8 cellular contexts compared by ENCODE assay signal in the genomic region with DNA sequence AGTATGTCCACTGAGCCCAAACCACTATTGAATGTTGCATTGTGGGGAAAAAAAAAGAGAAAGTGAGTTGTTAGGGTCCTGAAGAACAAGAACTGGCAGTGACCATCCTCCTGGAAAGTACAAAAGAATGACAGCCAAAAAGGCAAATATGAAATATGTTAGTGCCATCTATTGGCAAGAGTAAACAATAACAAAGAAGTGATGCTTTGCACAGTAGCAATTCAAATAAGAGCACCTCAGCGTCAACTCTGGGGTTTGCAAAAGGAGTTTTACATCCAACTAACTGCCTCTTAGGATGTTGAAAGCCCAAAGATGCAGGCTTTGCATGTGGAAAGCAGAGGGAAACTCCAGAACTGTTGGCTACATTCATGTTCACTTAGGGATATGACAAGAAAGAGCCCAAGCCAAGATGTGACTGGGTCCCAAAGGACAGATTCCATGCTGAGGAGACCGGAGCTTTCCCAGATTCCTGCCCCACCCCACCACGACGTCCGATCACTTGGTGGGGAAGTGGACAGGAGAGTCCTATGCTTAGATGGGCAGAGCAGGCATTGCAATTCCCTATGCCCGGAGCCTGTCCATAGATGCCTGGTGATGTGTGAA. TPM values are rescaled to one million over a fixed set of nuclear protein-coding genes. Genes with fewer than 3 reads are reported as not detected.
DNase-seq lines count a peak whose midpoint lies in the region; ATAC-seq and TF ChIP-seq lines count a peak whose summit lies in the region.

No MANE protein-coding gene starts in this region.

- ATAC-seq in HG02884 (IDR thresholded peaks at IDR 0.05; ENCODE audit: unreplicated experiment) (peak; percentile 84), GM19452 (IDR thresholded peaks at IDR 0.05; ENCODE audit: unreplicated experiment) (no peak)

- H3K4me3 ChIP-seq in DOHH2 (ENCODE audit: low read length) (no peak overlapping the region), sigmoid colon (no peak overlapping the region)

- WGBS in sigmoid colon, 2 donors, result 31 to 66% methylated on average over 6 of the region's 6 CpGs

- H3F3A ChIP-seq in DOHH2 (ENCODE audit: control insufficient read depth, insufficient read depth), result no peaks in the 10 kb centered on the region

- no peak overlapping the region for H3K4me2 ChIP-seq in DOHH2 (ENCODE audit: low read length)

- H3K27me3 ChIP-seq in DOHH2 (ENCODE audit: control insufficient read depth, low read length) (no peaks in the 10 kb centered on the region), sigmoid colon (no peaks in the 10 kb centered on the region)

- no peaks in the 10 kb centered on the region for H3K9me2 ChIP-seq in DOHH2 (replicated peaks; ENCODE audit: control insufficient read depth, low read length)

- no peaks in the 10 kb centered on the region for H4K20me1 ChIP-seq in DOHH2 (ENCODE audit: control insufficient read depth, insufficient read depth, low read depth, low read length)

- DNase-seq in A172 (ENCODE audit: low spot score) (peak; percentile 26), SK-N-DZ (ENCODE audit: low spot score) (peak; percentile 51), inferior parietal cortex (ENCODE audit: extremely low spot score) (peak; percentile 55), sigmoid colon (no peak), substantia nigra (lab: John Stamatoyannopoulos, UW) (no peak)

- no peaks in the 10 kb centered on the region for H3K79me2 ChIP-seq in DOHH2 (ENCODE audit: control insufficient read depth, low read length)

- no peak for TF ChIP-seq EP300 in sigmoid colon (IDR thresholded peaks at IDR 0.05)

- TF ChIP-seq CTCF in DOHH2 (IDR thresholded peaks at IDR 0.05; ENCODE audit: low read depth, low read length, poor library complexity, severe bottlenecking) (peak; percentile 62), sigmoid colon (IDR thresholded peaks at IDR 0.05) (no peak)

- intact Hi-C loops in sigmoid colon (cut with DNase I), result no loop called here

- no peak for TF ChIP-seq POLR2A in sigmoid colon (IDR thresholded peaks at IDR 0.05)

- no peak overlapping the region for H3K27ac ChIP-seq in DOHH2 (ENCODE audit: low read depth, low read length)
- H3K27ac ChIP-seq in sigmoid colon, result no peak overlapping the region
- no peak overlapping the region for H3K27ac ChIP-seq in substantia nigra (ENCODE audit: low read depth, low read length, poor library complexity, severe bottlenecking)

- no peaks in the 10 kb centered on the region for H3K4me1 ChIP-seq in DOHH2 (ENCODE audit: control insufficient read depth, low read length)
- H3K4me1 ChIP-seq in sigmoid colon, result no peaks in the 10 kb centered on the region

- H3K36me3 ChIP-seq in DOHH2 (ENCODE audit: control insufficient read depth, low read length), result no peaks in the 10 kb centered on the region
- no peaks in the 10 kb centered on the region for H3K36me3 ChIP-seq in sigmoid colon

- no peaks in the 10 kb centered on the region for H3K9me3 ChIP-seq in DOHH2 (ENCODE audit: control insufficient read depth, insufficient read depth, low read length)
- H3K9me3 ChIP-seq in sigmoid colon, result no peaks in the 10 kb centered on the region

RNA-seq across cellular contexts. Expression of a gene that starts 15.6 kb away (rescaled TPM):
- total RNA-seq in A172 (2014; rRNA removed; shearing (Covaris generic)), result 10.6 and 12.6 TPM in 2 replicates
- 0.29 and 0.59 TPM in 2 replicates for polyA plus RNA-seq in SK-N-DZ (2014; cell fraction: cytosol; rRNA removed)
- polyA plus RNA-seq in SK-N-DZ (2014; cell fraction: nucleus; rRNA removed), result not detected in 2 replicates
- total RNA-seq in sigmoid colon, result 1 to 10 TPM in 1 of 4 donors, under 1 TPM in 3; 0.16 to 3.6 (median 0.65) TPM
- 10 to 100 TPM; 16.8 to 46.4 (median 25.4) TPM for polyA plus RNA-seq in sigmoid colon

RNA-seq across cellular contexts. Expression of a gene that starts 40.2 kb away (rescaled TPM):
- 8,628 and 10,596 TPM in 2 replicates for total RNA-seq in A172 (2014; rRNA removed; shearing (Covaris generic))
- polyA plus RNA-seq in SK-N-DZ (2014; cell fraction: cytosol; rRNA removed), result 5,716 and 6,225 TPM in 2 replicates
- polyA plus RNA-seq in SK-N-DZ (2014; cell fraction: nucleus; rRNA removed), result 3,361 and 4,439 TPM in 2 replicates
- 1,000 to 10,000 TPM; 1,887 to 2,459 (median 2,033) TPM for total RNA-seq in sigmoid colon
- 1,000 to 10,000 TPM; 3,723 to 4,314 (median 4,173) TPM for polyA plus RNA-seq in sigmoid colon

Comparison
In these comparisons a context has a peak if more than half of its experiments do, and no peak if none do; other contexts are left out.
1. DNase-seq: peak in A172 (single experiment), SK-N-DZ (single experiment) and inferior parietal cortex (single experiment); none in sigmoid colon (single experiment) and substantia nigra (0 of 49).